Comparison of ENCODE assay signal across 8 cellular contexts in the genomic region with DNA sequence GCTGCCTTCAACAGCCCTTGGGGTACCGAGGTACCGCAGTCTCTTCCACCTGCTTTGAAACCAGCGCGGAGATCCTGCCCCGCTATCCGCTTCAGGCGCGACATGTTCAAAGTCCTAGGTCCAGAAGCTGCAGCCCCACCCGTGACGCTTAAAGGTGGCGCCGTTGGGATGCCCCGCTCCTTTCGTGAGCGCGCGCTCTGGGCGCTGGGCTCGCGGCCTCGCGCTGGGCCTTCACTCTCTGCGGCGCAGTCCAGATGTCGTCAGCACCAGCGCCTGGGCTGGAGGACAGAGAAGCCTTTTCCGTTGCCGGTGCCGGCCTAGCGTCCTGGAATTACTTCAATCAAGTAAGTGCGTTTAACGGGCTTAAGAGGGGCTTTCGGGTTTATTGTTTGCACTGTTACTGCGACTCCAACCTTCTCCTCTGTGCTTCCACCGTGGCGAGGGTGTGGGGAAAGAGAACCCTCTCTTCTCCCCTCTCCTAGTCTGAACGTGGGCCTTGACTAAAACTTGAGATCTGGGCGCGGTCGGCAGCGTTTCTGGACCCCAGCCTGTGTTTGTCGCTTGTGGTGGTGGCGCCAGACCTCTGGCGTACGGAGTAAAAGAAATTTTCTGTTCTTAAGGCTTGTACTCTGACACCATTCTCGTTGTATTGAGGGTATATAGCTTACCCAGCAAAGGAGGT. TPM values are rescaled to one million over a fixed set of nuclear protein-coding genes. Genes with fewer than 3 reads are reported as not detected.
DNase-seq lines count a peak whose midpoint lies in the region; ATAC-seq and TF ChIP-seq lines count a peak whose summit lies in the region.

Gene LRRC40, minus strand, starts transcription at position 143 of the 682 bp plus-strand sequence. Its CDS starts 39 bp downstream, at position 104.

- no peaks in the 10 kb centered on the region for H4K20me1 ChIP-seq in SU-DHL-6 (ENCODE audit: low read depth, low read length)

- peak within 1 kb of the TSS; percentile 83 for H2AFZ ChIP-seq in SU-DHL-6 (ENCODE audit: low read depth, low read length, severe bottlenecking)

- H3K4me3 ChIP-seq in SU-DHL-6 (ENCODE audit: insufficient read depth, low read length, poor library complexity, severe bottlenecking): peak within 1 kb of the TSS; percentile 99
- H3K4me3 ChIP-seq in ovary: peak within 1 kb of the TSS; percentile 88
- peak within 1 kb of the TSS; percentile 27 to 76 (median 60) for H3K4me3 ChIP-seq in thyroid gland (replicated peaks in 1 of 3)

- H3F3A ChIP-seq in SU-DHL-6 (ENCODE audit: insufficient read depth): peaks cover 12% of the 10 kb centered on the region

- TF ChIP-seq EP300 in ovary (IDR thresholded peaks at IDR 0.05): no peak

- H3K27me3 ChIP-seq in SU-DHL-6 (ENCODE audit: low read length) (no peaks in the 10 kb centered on the region), ovary (no peaks in the 10 kb centered on the region), thyroid gland (no peaks in the 10 kb centered on the region)

- TF ChIP-seq CTCF in SU-DHL-6 (IDR thresholded peaks at IDR 0.05; ENCODE audit: insufficient read depth, low read length, poor library complexity, severe bottlenecking): no peak
- no peak for TF ChIP-seq CTCF in ovary (IDR thresholded peaks at IDR 0.05)
- peak in 1 of 6 experiments; percentile 30 for TF ChIP-seq CTCF in thyroid gland (IDR thresholded peaks at IDR 0.05)

- H3K27ac ChIP-seq in SU-DHL-6 (ENCODE audit: low read depth, low read length): peak within 1 kb of the TSS; percentile 78
- H3K27ac ChIP-seq in ovary: peak within 1 kb of the TSS; percentile 69 to 82
- peak within 1 kb of the TSS; percentile 79 to 82 (median 82) for H3K27ac ChIP-seq in thyroid gland

- H3K36me3 ChIP-seq in SU-DHL-6 (ENCODE audit: low read length) (peaks cover 7% of the 10 kb centered on the region), ovary (no peaks in the 10 kb centered on the region), thyroid gland (peaks cover 0 to 3% of the 10 kb centered on the region in 2 donors)

- DNase-seq in NCI-H128 (lab: John Stamatoyannopoulos, UW; ENCODE audit: unreplicated experiment): peak; percentile 92
- DNase-seq in activated naive CD8-positive, alpha-beta T cell treated with anti-CD3 and anti-CD28 coated beads, Interleukin-2, amount 50 U/mL, for 16 hours (ENCODE audit: low read depth, low spot score): peak; percentile 88
- peak; percentile 98 for DNase-seq in Right ventricle myocardium inferior (ENCODE audit: missing footprints)
- peak; percentile 93 to 98 (median 95) for DNase-seq in ovary
- DNase-seq in thyroid gland: peak; percentile 94 to 97

- intact Hi-C loops in Right ventricle myocardium inferior (cut with DNase I): loop anchor here (2.0 to 10.0 kb wide), 2 partner anchors 15 to 209 kb away; partner anchors contain the start of genes CTH and SRSF11
- intact Hi-C loops in ovary (cut with DNase I): no loop called here
- intact Hi-C loops in thyroid gland (cut with DNase I): no loop called here

- TF ChIP-seq POLR2A in GM10847 (IDR thresholded peaks at IDR 0.05; ENCODE audit: extremely low read depth, insufficient read length) (peak; percentile 65), ovary (IDR thresholded peaks at IDR 0.05) (peak; percentile 69), thyroid gland (IDR thresholded peaks at IDR 0.05) (peak in 1 of 2 donors; percentile 72)

- H3K79me2 ChIP-seq in SU-DHL-6 (ENCODE audit: insufficient read depth, low read length): peaks cover 99% of the 10 kb centered on the region

- peak within 1 kb of the TSS; percentile 83 for H3K9ac ChIP-seq in SU-DHL-6 (ENCODE audit: low read length)

- no peaks in the 10 kb centered on the region for H3K9me2 ChIP-seq in SU-DHL-6 (replicated peaks; ENCODE audit: insufficient read depth, low read length)

- ATAC-seq in HG02678 (IDR thresholded peaks at IDR 0.05; ENCODE audit: unreplicated experiment) (peak; percentile 88), Right ventricle myocardium inferior (peak; percentile 100)

- H3K4me1 ChIP-seq in ovary (ENCODE audit: insufficient read depth): peaks cover 10% of the 10 kb centered on the region
- peaks cover 19% of the 10 kb centered on the region in 2 donors for H3K4me1 ChIP-seq in thyroid gland

- H3K9me3 ChIP-seq in SU-DHL-6 (ENCODE audit: insufficient read depth, low read length): no peaks in the 10 kb centered on the region
- no peaks in the 10 kb centered on the region for H3K9me3 ChIP-seq in ovary
- H3K9me3 ChIP-seq in thyroid gland: no peaks in the 10 kb centered on the region

- WGBS in ovary, 3 donors: 0 to 1% (median 0%) methylated on average over 37 to 46 of the region's 46 CpGs
- 0% methylated on average over 17 to 21 of the region's 46 CpGs for WGBS in thyroid gland, 2 donors

- peak within 1 kb of the TSS; percentile 96 for H3K4me2 ChIP-seq in SU-DHL-6 (ENCODE audit: low read depth, low read length, poor library complexity, severe bottlenecking)

RNA-seq across cellular contexts. Expression of gene LRRC40, which starts in this region (rescaled TPM):
- total RNA-seq in Right ventricle myocardium inferior (10.5 TPM), ovary (10 to 100 TPM in 5 of 7 donors, 1 to 10 TPM in 2; 8.8 to 16.3 (median 11.1) TPM), thyroid gland (10 to 100 TPM; 13.2 to 21.9 (median 17.0) TPM)
- 1 to 10 TPM; 8.0 to 8.4 TPM for polyA plus RNA-seq in ovary

Comparison
In these comparisons a context has a peak if more than half of its experiments do, and no peak if none do; other contexts are left out.
1. Peak in every context shown above with its lines: DNase-seq, ATAC-seq, H3K4me3 ChIP-seq and H3K27ac ChIP-seq.